Comparison of ENCODE assay signal across 19 cellular contexts in genomic region chr12:19706936-19707335, GRCh38.
DNase-seq lines count a peak whose midpoint lies in the region; ATAC-seq and TF ChIP-seq lines count a peak whose summit lies in the region.
"Had no signal": no experiment of that assay in that cellular context is flagged by ENCODE, and none has a peak within 500 bp of the region (broad histone marks: within the 10 kb centered on the region; RNA-seq: fewer than 3 reads in every experiment).

No MANE protein-coding gene starts in this region.

- no peak overlapping the region for H3K27ac Mint-ChIP-seq in MCF 10A (ENCODE audit: low read depth, unreplicated experiment)
- H3K27ac Mint-ChIP-seq: CD14-positive monocyte; CD4-positive, alpha-beta memory T cell; GM23338; IgD-negative memory B cell had no signal

- ATAC-seq in GM18873 (IDR thresholded peaks at IDR 0.05; ENCODE audit: low FRiP score, unreplicated experiment) = no peak
- ATAC-seq: GM23338 had no signal

- H3F3A ChIP-seq in MM.1S (ENCODE audit: insufficient read depth, low read length) = no peaks in the 10 kb centered on the region

- no peak overlapping the region for H3K9ac ChIP-seq in MM.1S (ENCODE audit: low read length)

- DNase-seq in HCEC 1CT (peak; percentile 27), amniotic epithelial cell (ENCODE audit: low read depth) (peak; percentile 12), fibroblast of mammary gland (ENCODE audit: low read depth) (peak; percentile 13), C1 segment of cervical spinal cord (lab: John Stamatoyannopoulos, UW) (no peak), MM.1S (no peak), MCF 10A (ENCODE audit: unreplicated experiment) (no peak)
- DNase-seq: ACHN; AML-193; CD4-positive, alpha-beta memory T cell; DMS79 treated with DMSO at 0.1 percent for 48 hours; GDM1; H7; Karpas-422; KBM-7 had no signal

- no peaks in the 10 kb centered on the region for H3K36me3 Mint-ChIP-seq in MCF 10A (ENCODE audit: insufficient read depth, unreplicated experiment)
- H3K36me3 Mint-ChIP-seq: CD14-positive monocyte had no signal

- CTCF ChIA-PET in MCF 10A (lab: Yijun Ruan, JAX) = no interaction called here

- no peaks in the 10 kb centered on the region for H3K27me3 Mint-ChIP-seq in MCF 10A (ENCODE audit: insufficient read depth, unreplicated experiment)
- H3K27me3 Mint-ChIP-seq: IgD-negative memory B cell had no signal

- peaks cover 10% of the 10 kb centered on the region for H3K4me1 Mint-ChIP-seq in MCF 10A (ENCODE audit: insufficient read depth, unreplicated experiment)
- H3K4me1 Mint-ChIP-seq: CD4-positive, alpha-beta memory T cell; IgD-negative memory B cell had no signal

- intact Hi-C loops in MCF 10A (cut with micrococcal nuclease) = no loop called here

- BruUV-seq in MCF 10A (replicated peaks; lab: Mats Ljungman, UMichigan) = no TSS peak

- POLR2A ChIA-PET in MCF 10A (lab: Yijun Ruan, JAX) = interaction anchor here (0.8 kb wide), 1 partner anchor 12 kb away, joined by 3 read pairs; no protein-coding TSS in a partner anchor

- H3K9me2 ChIP-seq in MM.1S (replicated peaks; ENCODE audit: insufficient read depth, low read length) = no peaks in the 10 kb centered on the region

- no peak overlapping the region for H2AFZ ChIP-seq in MM.1S (ENCODE audit: low read length)
- H2AFZ ChIP-seq: GM23338 had no signal

- no peaks in the 10 kb centered on the region for H3K27me3 ChIP-seq in MM.1S (replicated peaks; ENCODE audit: insufficient read depth, low read length)

- no peaks in the 10 kb centered on the region for H3K79me2 ChIP-seq in MM.1S (ENCODE audit: low read length)

- H3K9me3 ChIP-seq in MM.1S (replicated peaks; ENCODE audit: insufficient read depth, low read length) = no peaks in the 10 kb centered on the region

- no peak overlapping the region for H3K27ac ChIP-seq in MM.1S (ENCODE audit: low read length)
- H3K27ac ChIP-seq: HL-60 had no signal

- H3K4me3 Mint-ChIP-seq in MCF 10A (ENCODE audit: unreplicated experiment) = no peak overlapping the region
- H3K4me3 Mint-ChIP-seq: CD14-positive monocyte; CD4-positive, alpha-beta memory T cell; GM23338; IgD-negative memory B cell had no signal

- TF ChIP-seq CTCF in fibroblast of mammary gland (conservative IDR thresholded peaks at IDR 0.05; ENCODE audit: control insufficient read depth, insufficient read depth, low read depth, low read length) (no peak), MM.1S (IDR thresholded peaks at IDR 0.05; ENCODE audit: low read length) (no peak), MCF 10A (IDR thresholded peaks at IDR 0.05; ENCODE audit: unreplicated experiment) (no peak)

- H3K4me3 ChIP-seq in fibroblast of mammary gland (ENCODE audit: control insufficient read depth, low read depth, low read length) = no peak overlapping the region
- H3K4me3 ChIP-seq in MM.1S (ENCODE audit: low read length) = no peak overlapping the region
- H3K4me3 ChIP-seq: GM23338 had no signal

- no peaks in the 10 kb centered on the region for H3K4me1 ChIP-seq in MM.1S (ENCODE audit: low read length)

- H3K4me2 ChIP-seq in MM.1S (ENCODE audit: low read depth, low read length) = no peak overlapping the region
- H3K4me2 ChIP-seq: GM23338 had no signal

- H3K9me3 Mint-ChIP-seq in MCF 10A (ENCODE audit: unreplicated experiment) = peaks cover 22% of the 10 kb centered on the region

- H4K20me1 ChIP-seq in MM.1S (ENCODE audit: insufficient read depth, low read length) = no peaks in the 10 kb centered on the region

- H3K36me3 ChIP-seq in MM.1S (replicated peaks; ENCODE audit: insufficient read depth, low read length) = no peaks in the 10 kb centered on the region

Comparison
In these comparisons a context has a peak if more than half of its experiments do, and no peak if none do; other contexts are left out.
1. DNase-seq: peak in HCEC 1CT (single experiment), amniotic epithelial cell (single experiment) and fibroblast of mammary gland (single experiment); none in C1 segment of cervical spinal cord (0 of 14), MM.1S (single experiment) and MCF 10A (single experiment).